Comparison of ENCODE assay signal across 9 cellular contexts in the genomic region with DNA sequence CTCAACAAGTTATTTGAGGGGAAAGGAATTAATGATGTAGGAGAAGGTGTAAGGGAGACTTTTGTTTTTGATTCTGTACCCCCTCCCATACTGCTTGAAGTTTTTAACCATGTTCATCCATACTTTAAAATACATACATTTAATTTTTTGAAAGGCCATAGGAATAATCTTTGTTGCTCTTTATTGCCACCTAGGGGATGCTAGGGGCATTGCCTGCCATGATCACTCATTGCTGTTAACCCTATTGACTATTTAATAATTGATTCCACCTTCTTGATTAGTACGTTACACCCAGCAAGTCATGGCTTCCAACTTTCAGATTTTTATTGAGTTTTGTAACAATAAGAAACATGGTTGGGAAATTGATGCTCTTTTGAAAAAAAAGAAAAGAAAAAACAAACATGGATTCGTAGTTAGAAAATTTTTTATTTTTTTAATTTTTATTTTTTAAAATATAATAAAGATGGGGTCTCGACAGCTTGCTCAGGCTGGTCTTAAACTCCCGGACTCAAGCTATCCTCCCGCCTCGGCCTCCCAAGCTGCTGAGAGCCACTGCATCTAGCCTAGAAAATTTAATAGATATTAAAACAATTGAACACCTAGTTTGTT. TPM values are rescaled to one million over a fixed set of nuclear protein-coding genes. Genes with fewer than 3 reads are reported as not detected.
DNase-seq lines count a peak whose midpoint lies in the region; ATAC-seq, FAIRE-seq and TF ChIP-seq lines count a peak whose summit lies in the region.
"Had no signal": no experiment of that assay in that cellular context is flagged by ENCODE, and none has a peak within 500 bp of the region (broad histone marks: within the 10 kb centered on the region; RNA-seq: fewer than 3 reads in every experiment).

No MANE protein-coding gene starts in this region.

- no peaks in the 10 kb centered on the region for H3K36me3 Mint-ChIP-seq in activated T-helper 17 cell treated with anti-CD3 and anti-CD28 coated beads, Interleukin-2, amount 50 U/mL, for 72 hours (ENCODE audit: low read depth)

- peaks cover 6% of the 10 kb centered on the region for H3K4me1 Mint-ChIP-seq in activated T-helper 17 cell treated with anti-CD3 and anti-CD28 coated beads, Interleukin-2, amount 50 U/mL, for 72 hours

- no peak overlapping the region for H3K4me3 Mint-ChIP-seq in activated T-helper 17 cell treated with anti-CD3 and anti-CD28 coated beads, Interleukin-2, amount 50 U/mL, for 72 hours

- no peaks in the 10 kb centered on the region for H3K9me3 Mint-ChIP-seq in activated T-helper 17 cell treated with anti-CD3 and anti-CD28 coated beads, Interleukin-2, amount 50 U/mL, for 72 hours

- DNase-seq in D721Med (ENCODE audit: insufficient read length, low spot score) (no peak), NCI-H748 (lab: John Stamatoyannopoulos, UW; ENCODE audit: unreplicated experiment) (peak; percentile 45), hepatic stellate cell (ENCODE audit: low spot score) (peak; percentile 29)
- peak; percentile 24 for DNase-seq in stimulated activated CD8-positive, alpha-beta memory T cell treated with anti-CD3 and anti-CD28 coated beads, Interleukin-12 subunit alpha, Interleukin-12 subunit beta, amount 100 ng/mL, for 1 hour (ENCODE audit: low read depth)
- no peak for DNase-seq in activated CD4-positive, CD25-positive, alpha-beta regulatory T cell (lab: John Stamatoyannopoulos, UW)

- peaks cover 4% of the 10 kb centered on the region for H3K27me3 Mint-ChIP-seq in activated T-helper 17 cell treated with anti-CD3 and anti-CD28 coated beads, Interleukin-2, amount 50 U/mL, for 72 hours

- TF ChIP-seq CTCF in D721Med (IDR thresholded peaks at IDR 0.05; ENCODE audit: insufficient read depth, missing control alignments), result peak; percentile 78

- peak; percentile 49 for ATAC-seq in GM21576 (IDR thresholded peaks at IDR 0.05; ENCODE audit: unreplicated experiment)
- peak; percentile 21 for ATAC-seq in activated T-helper 17 cell treated with anti-CD3 and anti-CD28 coated beads, Interleukin-2, amount 50 U/mL, for 72 hours (replicated peaks)
- no peak for ATAC-seq in GM18868 (IDR thresholded peaks at IDR 0.05; ENCODE audit: unreplicated experiment)

- H3K27ac Mint-ChIP-seq in activated T-helper 17 cell treated with anti-CD3 and anti-CD28 coated beads, Interleukin-2, amount 50 U/mL, for 72 hours, result no peak overlapping the region

- FAIRE-seq in D721Med (lab: Jason Lieb, UNC), result no peak
- FAIRE-seq: TTC549 had no signal

RNA-seq across cellular contexts. Expression of a gene that starts 8.5 kb away (rescaled TPM):
- 10 to 100 TPM; 26.6 to 28.9 TPM for total RNA-seq in activated T-helper 17 cell treated with anti-CD3 and anti-CD28 coated beads, Interleukin-2, amount 50 U/mL, for 72 hours

Comparison
In these comparisons a context has a peak if more than half of its experiments do, and no peak if none do; other contexts are left out.
1. DNase-seq: peak in NCI-H748 (single experiment), hepatic stellate cell (single experiment) and stimulated activated CD8-positive, alpha-beta memory T cell treated with anti-CD3 and anti-CD28 coated beads, Interleukin-12 subunit alpha, Interleukin-12 subunit beta, amount 100 ng/mL, for 1 hour (single experiment); none in D721Med (single experiment) and activated CD4-positive, CD25-positive, alpha-beta regulatory T cell (0 of 4).